ENCODE assay signal across 13 cellular contexts in the genomic region with DNA sequence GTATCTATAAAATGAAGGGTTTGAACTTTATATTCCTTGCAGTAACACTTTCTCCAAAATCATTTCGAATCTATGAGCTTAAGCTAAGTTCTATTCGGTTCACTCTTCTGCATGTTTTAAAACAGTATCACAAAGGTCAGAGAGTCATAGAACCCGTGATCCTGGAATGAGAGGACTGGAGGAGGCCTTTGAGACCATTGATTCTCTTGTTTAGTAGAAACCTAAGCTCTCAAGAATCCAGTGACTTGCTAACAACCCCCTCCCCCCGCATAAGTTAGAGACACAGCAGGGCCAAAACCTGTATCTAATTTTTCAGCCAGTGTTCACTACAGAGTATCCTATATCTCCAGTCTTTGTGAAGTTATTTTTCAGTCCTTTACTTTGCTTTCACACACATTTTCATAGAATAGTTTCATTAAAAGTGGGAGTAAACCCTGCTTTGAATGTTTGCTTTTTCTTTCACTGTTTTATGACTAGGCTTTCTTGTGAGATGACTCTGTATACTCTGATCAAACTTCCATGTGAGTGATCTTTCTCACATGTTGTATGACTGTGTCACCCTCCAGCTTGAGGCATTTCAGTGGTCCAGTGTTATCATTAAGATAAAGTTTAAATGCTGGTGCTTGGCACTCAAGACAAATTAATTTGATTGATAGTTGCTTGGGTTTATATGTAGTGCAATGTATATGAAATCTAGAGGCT.
A peak's percentile ranks its signal among the peaks of the same experiment; 100 is the strongest.
DNase-seq lines count a peak whose midpoint lies in the region; ATAC-seq, FAIRE-seq and TF ChIP-seq lines count a peak whose summit lies in the region.
"Had no signal": no experiment of that assay in that cellular context is flagged by ENCODE, and none has a peak within 500 bp of the region (broad histone marks: within the 10 kb centered on the region; RNA-seq: fewer than 3 reads in every experiment).

No MANE protein-coding gene starts in this region.

- no peak for TF ChIP-seq POLR2A in GM12891 (IDR thresholded peaks at IDR 0.05; ENCODE audit: low read depth, low read length)

- DNase-seq in GM12891 (ENCODE audit: insufficient read length, low spot score) = no peak
- DNase-seq in fibroblast of peridontal ligament (ENCODE audit: extremely low read depth) = peak; percentile 58
- no peak for DNase-seq in A172 (ENCODE audit: low spot score)
- no peak for DNase-seq in cerebellum (ENCODE audit: low spot score)
- DNase-seq in DMS79 (lab: John Stamatoyannopoulos, UW) = no peak
- DNase-seq in T-helper 9 cell = no peak
- DNase-seq: CD8-positive, alpha-beta T cell; left colon; NCI-H345; stimulated activated naive CD4-positive, alpha-beta T cell had no signal

- ATAC-seq in GM21381 (IDR thresholded peaks at IDR 0.05; ENCODE audit: unreplicated experiment) (peak; percentile 63), HG03196 (IDR thresholded peaks at IDR 0.05; ENCODE audit: unreplicated experiment) (peak; percentile 48)
- ATAC-seq: CD8-positive, alpha-beta T cell; HepG2; left colon had no signal

- FAIRE-seq in GM12891 (lab: Jason Lieb, UNC) = peak; percentile 35
- FAIRE-seq: HepG2 had no signal

TF ChIP-seq in GM12891, 5 proteins besides CTCF, POLR2A, EP300 and RAD21:
- TF ChIP-seq POU2F2 (IDR thresholded peaks at IDR 0.05; ENCODE audit: low read depth, low read length) (no peak), TAF1 (IDR thresholded peaks at IDR 0.05; ENCODE audit: low read depth, low read length) (no peak), PAX5 (IDR thresholded peaks at IDR 0.05; ENCODE audit: insufficient read depth, low read length, severe bottlenecking) (no peak), POLR2AphosphoS5 (IDR thresholded peaks at IDR 0.05; ENCODE audit: low read depth, low read length) (no peak), SPI1 (IDR thresholded peaks at IDR 0.05; ENCODE audit: low read depth, low read length) (no peak)
TF ChIP-seq in GM12891: peak in this region for 0.
